Comparison of ENCODE assay signal across 34 cellular contexts in the genomic region with DNA sequence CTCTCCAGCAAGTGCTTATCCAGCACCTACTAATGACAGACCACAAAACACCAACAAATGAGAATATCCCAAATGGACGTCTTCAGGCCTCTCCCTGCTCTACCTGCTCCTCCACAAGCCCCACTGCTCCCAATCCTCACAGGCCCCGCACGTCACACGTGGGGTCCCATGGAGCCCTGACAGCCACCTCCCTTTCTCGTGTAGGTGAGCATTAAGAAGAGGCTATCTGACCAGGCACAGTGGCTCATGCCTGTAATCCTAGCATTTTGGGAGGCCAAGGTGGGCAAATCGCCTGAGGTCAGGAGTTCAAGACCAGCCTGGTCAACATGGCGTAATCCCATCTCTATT. TPM values are rescaled to one million over a fixed set of nuclear protein-coding genes. Genes with fewer than 3 reads are reported as not detected.
"Had no signal": no experiment of that assay in that cellular context is flagged by ENCODE, and none has a peak within 500 bp of the region (broad histone marks: within the 10 kb centered on the region; RNA-seq: fewer than 3 reads in every experiment).

No MANE protein-coding gene starts in this region.

- DNase-seq: activated CD4-positive, alpha-beta memory T cell treated with anti-CD3 and anti-CD28 coated beads, Interleukin-2, amount 10 ng/mL, durations not matched to agents 7 days and 5 days; activated CD4-positive, alpha-beta T cell treated with anti-CD3 and anti-CD28 coated beads for 1 hour; activated CD4-positive, alpha-beta T cell treated with anti-CD3 and anti-CD28 coated beads for 48 hours; activated CD4-positive, CD25-positive, alpha-beta regulatory T cell; activated CD8-positive, alpha-beta memory T cell treated with anti-CD3 and anti-CD28 coated beads for 24 hours; activated CD8-positive, alpha-beta memory T cell treated with anti-CD3 and anti-CD28 coated beads, Interleukin-2, amount 10 ng/mL, durations not matched to agents 7 days and 5 days; activated gamma-delta T cell treated with Interleukin-2 at 50 U/mL for 16 hours; activated naive CD4-positive, alpha-beta T cell treated with anti-CD3 and anti-CD28 coated beads for 36 hours; activated T-cell treated with anti-CD3 and anti-CD28 coated beads, Interleukin-2, amount 50 U/mL, for 24 hours; body of pancreas; caudate nucleus; Kasumi-1; KG1; MG63; NCI-H1048; NCI-H1105 treated with DMSO at 0.1 percent for 48 hours; NCI-H1436; NCI-H1694; NCI-H1930; NCI-H2081 treated with DMSO at 0.1 percent for 48 hours; NCI-H345; NCI-H524 treated with DMSO at 0.1 percent for 48 hours; NK-92 treated with Interleukin-12 subunit alpha and Interleukin-12 subunit beta, amount 100 ng/mL, for 24 hours; PC-3; SIG-M5; T-helper 17 cell; T-helper 9 cell had no signal

- H3K4me1 ChIP-seq: breast epithelium had no signal

- H3K9me3 ChIP-seq: adrenal gland, body of pancreas, breast epithelium, MG63, Peyer's patch had no signal

- H3K4me3 ChIP-seq: adrenal gland, body of pancreas, breast epithelium, MG63, Peyer's patch had no signal

- H3K27ac ChIP-seq: adrenal gland, body of pancreas, breast epithelium, Peyer's patch, WERI-Rb-1 had no signal

- H3K36me3 ChIP-seq: adrenal gland, breast epithelium, MG63, Peyer's patch, WERI-Rb-1 had no signal

RNA-seq across cellular contexts. Expression of a gene that starts 5.4 kb away (rescaled TPM):
- total RNA-seq: activated CD4-positive, alpha-beta memory T cell treated with anti-CD3 and anti-CD28 coated beads, Interleukin-2, amount 10 ng/mL, durations not matched to agents 7 days and 5 days; activated CD8-positive, alpha-beta memory T cell treated with anti-CD3 and anti-CD28 coated beads, Interleukin-2, amount 10 ng/mL, durations not matched to agents 7 days and 5 days; activated naive CD4-positive, alpha-beta T cell treated with anti-CD3 and anti-CD28 coated beads for 36 hours; activated naive CD4-positive, alpha-beta T cell treated with anti-CD3 and anti-CD28 coated beads, Interleukin-2, amount 50 U/mL, for 72 hours; activated T-helper 2 cell treated with anti-CD3 and anti-CD28 coated beads, Interferon-gamma antibody, Interleukin-2, Interleukin-4, amounts not matched to agents 10 μg/mL and 5 μg/mL and 100 μg/mL, durations not matched to agents 14 hours and 24 hours and 36 hours; PC-3; SK-MEL-5; T-helper 17 cell had no signal
